In the genomic region with DNA sequence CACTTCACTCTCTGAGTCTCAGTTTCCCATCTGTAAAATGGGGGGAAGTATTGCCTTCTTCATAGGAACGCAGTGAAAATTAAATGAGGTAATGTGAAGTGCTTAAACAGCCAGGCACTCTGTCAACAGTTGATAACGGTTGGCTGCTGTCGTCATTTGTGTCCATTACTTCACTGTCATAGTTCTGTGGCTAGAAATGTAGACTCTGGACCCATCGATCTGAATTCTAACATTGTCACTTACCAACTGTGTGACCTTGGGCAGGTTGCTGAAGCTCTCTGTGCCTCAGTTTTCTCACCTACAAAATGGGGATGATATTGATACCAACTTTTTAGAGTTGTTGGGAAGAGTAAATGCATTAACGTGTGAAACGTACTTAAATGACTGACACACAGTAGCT, we compare ENCODE assay signal across 31 cellular contexts.
"Had no signal": no experiment of that assay in that cellular context is flagged by ENCODE, and none has a peak within 500 bp of the region (broad histone marks: within the 10 kb centered on the region; RNA-seq: fewer than 3 reads in every experiment).

No MANE protein-coding gene starts in this region.

- FAIRE-seq: islet of Langerhans, kidney had no signal

- H3K79me2 ChIP-seq: parathyroid adenoma had no signal

- H3K9me3 ChIP-seq: left ventricle myocardium inferior, neutrophil, psoas muscle, right atrium auricular region, stomach, testis, thyroid gland, transverse colon, upper lobe of left lung, vagina had no signal

- H3K36me3 ChIP-seq: left ventricle myocardium inferior, neural progenitor cell, neutrophil, right atrium auricular region, stomach, thyroid gland, transverse colon, upper lobe of left lung, vagina had no signal

- ATAC-seq: left colon; natural killer cell; psoas muscle; sciatic nerve; stimulated activated naive B cell treated with anti-CD40 and anti-IgM and Interleukin-4, amounts not matched to agents 10 μg/mL and 1 μg/mL and 100 μg/mL, for 72 hours; stimulated activated naive CD8-positive, alpha-beta T cell treated with anti-CD3 and anti-CD28 coated beads, Interleukin-15, Interleukin-2, amounts not matched to agents 100 U/mL and 50 U/mL, for 24 hours had no signal

- H3K9ac ChIP-seq: neural progenitor cell, parathyroid adenoma had no signal

- H3K4me2 ChIP-seq: neural progenitor cell had no signal

- H3K27me3 ChIP-seq: neural progenitor cell, right atrium auricular region, testis, thyroid gland, upper lobe of left lung, vagina had no signal

- H2AFZ ChIP-seq: neural progenitor cell, parathyroid adenoma had no signal

- H3K4me1 ChIP-seq: left ventricle myocardium inferior, parathyroid adenoma, psoas muscle, right atrium auricular region, stomach, testis, thyroid gland, transverse colon, upper lobe of left lung, vagina had no signal

- DNase-seq: hypothalamus; immature natural killer cell; kidney; left colon; left ventricle myocardium inferior; mesendoderm; naive B cell; natural killer cell; nephron progenitor cell; occipital lobe; psoas muscle; stimulated activated CD4-positive, alpha-beta T cell treated with anti-CD3 and anti-CD28 coated beads, Interleukin-12 subunit alpha, Interleukin-12 subunit beta, amount 100 ng/mL, for 4 hours; stimulated activated CD4-positive, alpha-beta T cell treated with anti-CD3 and anti-CD28 coated beads, Interleukin-15, amount 100 ng/mL, for 24 hours; stimulated activated CD4-positive, alpha-beta T cell treated with anti-CD3 and anti-CD28 coated beads, Interleukin-2, amount 100 ng/mL, for 24 hours; stimulated activated CD4-positive, alpha-beta T cell treated with anti-CD3 and anti-CD28 coated beads, Interleukin-4, amount 100 ng/mL, for 1 hour; stimulated activated naive B cell treated with anti-CD40 and anti-IgM and Interleukin-4, amounts not matched to agents 10 μg/mL and 1 μg/mL and 100 μg/mL, for 72 hours; stimulated activated naive CD8-positive, alpha-beta T cell treated with anti-CD3 and anti-CD28 coated beads, Interleukin-15, Interleukin-2, amounts not matched to agents 100 U/mL and 50 U/mL, for 24 hours; stomach; thyroid gland; transverse colon; upper lobe of left lung had no signal

- H3K4me3 ChIP-seq: left ventricle myocardium inferior, lung, neural progenitor cell, psoas muscle, right atrium auricular region, skin epidermis, stomach, testis, thyroid gland, transverse colon, upper lobe of left lung, vagina had no signal

- H3K27ac ChIP-seq: left ventricle myocardium inferior, neural progenitor cell, neutrophil, parathyroid adenoma, psoas muscle, right atrium auricular region, skin epidermis, stomach, testis, thyroid gland, transverse colon, upper lobe of left lung, vagina had no signal
